ENCODE assay signal across 2 cellular contexts in the genomic region with DNA sequence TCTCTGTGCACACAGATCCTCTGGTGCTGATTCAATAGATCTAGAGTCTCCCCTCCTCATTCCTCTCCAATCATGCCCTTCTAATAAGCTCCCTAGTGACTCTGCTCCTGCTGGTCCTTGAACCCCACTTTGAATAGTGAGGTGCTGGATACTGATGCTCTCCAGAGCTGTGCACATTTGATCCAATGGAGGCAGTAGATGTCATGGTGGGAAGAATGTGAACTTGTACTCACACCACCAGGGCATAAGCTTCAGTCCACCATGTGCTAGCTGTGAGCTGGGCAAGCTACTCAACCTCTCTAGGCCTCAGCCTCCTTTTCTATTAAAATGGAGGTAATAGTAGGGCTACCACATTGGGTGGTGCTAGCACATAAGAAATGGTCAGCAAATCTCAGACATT.
TF ChIP-seq lines count a peak whose summit lies in the region.

No MANE protein-coding gene starts in this region.

TF ChIP-seq in HepG2, 621 proteins besides CTCF, POLR2A, EP300 and RAD21 (continued from another document):
- TF ChIP-seq ZNF512B (CRISPR knock-in tag; IDR thresholded peaks at IDR 0.05; ENCODE audit: borderline replicate concordance) (no peak), ZBTB42 (CRISPR knock-in tag; IDR thresholded peaks at IDR 0.05) (no peak)
- TF ChIP-seq, protein P1, sequence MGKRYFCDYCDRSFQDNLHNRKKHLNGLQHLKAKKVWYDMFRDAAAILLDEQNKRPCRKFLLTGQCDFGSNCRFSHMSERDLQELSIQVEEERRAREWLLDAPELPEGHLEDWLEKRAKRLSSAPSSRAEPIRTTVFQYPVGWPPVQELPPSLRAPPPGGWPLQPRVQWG (CRISPR knock-in tag; IDR thresholded peaks at IDR 0.05; ENCODE audit: borderline replicate concordance, low read depth) = no peak

TF ChIP-seq in WTC11, 78 proteins besides CTCF, POLR2A, EP300 and RAD21 (continued from another document):
- TF ChIP-seq PREB (CRISPR knock-in tag; IDR thresholded peaks at IDR 0.05; ENCODE audit: borderline replicate concordance) = no peak
